In genomic region chr9:24041294-24041693, GRCh38 we compare ENCODE assay signal across 15 cellular contexts.
DNase-seq lines count a peak whose midpoint lies in the region; ATAC-seq and TF ChIP-seq lines count a peak whose summit lies in the region.
"Had no signal": no experiment of that assay in that cellular context is flagged by ENCODE, and none has a peak within 500 bp of the region (broad histone marks: within the 10 kb centered on the region; RNA-seq: fewer than 3 reads in every experiment).

No MANE protein-coding gene starts in this region.

- H3K9me3 Mint-ChIP-seq in GM23338: no peaks in the 10 kb centered on the region
- peaks cover 0 to 35% (median 8%) of the 10 kb centered on the region in 9 donors for H3K9me3 Mint-ChIP-seq in naive thymus-derived CD8-positive, alpha-beta T cell

- no peak overlapping the region for H3K27ac Mint-ChIP-seq in GM23338
- no peak overlapping the region for H3K27ac Mint-ChIP-seq in naive thymus-derived CD8-positive, alpha-beta T cell

- DNase-seq in COR-L47 (lab: John Stamatoyannopoulos, UW) (peak; percentile 20), GM23338 (ENCODE audit: low spot score) (no peak), NCI-H82 (lab: John Stamatoyannopoulos, UW) (peak; percentile 38), islet precursor cell (peak; percentile 58), NCI-H510A (lab: John Stamatoyannopoulos, UW) (no peak), NCI-H1105 (lab: John Stamatoyannopoulos, UW) (no peak), HuH-7.5 (ENCODE audit: low spot score) (no peak)
- DNase-seq in naive thymus-derived CD8-positive, alpha-beta T cell: no peak
- DNase-seq: DMS79, HCEC 1CT, NCI-H1436, NCI-H2029, SIG-M5 had no signal

- H3K4me3 Mint-ChIP-seq in GM23338: no peak overlapping the region
- no peak overlapping the region for H3K4me3 Mint-ChIP-seq in naive thymus-derived CD8-positive, alpha-beta T cell

- no peaks in the 10 kb centered on the region for H4K20me1 ChIP-seq in GM23338 (replicated peaks; ENCODE audit: insufficient read depth)

- peaks cover 19% of the 10 kb centered on the region for H3K4me1 ChIP-seq in GM23338 (ENCODE audit: insufficient read depth)

- H3K9me2 ChIP-seq in GM23338 (ENCODE audit: insufficient read depth): no peaks in the 10 kb centered on the region

- no peaks in the 10 kb centered on the region for H3K79me2 ChIP-seq in GM23338 (replicated peaks; ENCODE audit: insufficient read depth)

- no peaks in the 10 kb centered on the region for H3K27me3 ChIP-seq in GM23338 (ENCODE audit: insufficient read depth)

- no peak for ATAC-seq in GM23338
- ATAC-seq in naive thymus-derived CD8-positive, alpha-beta T cell: no peak

- H3K36me3 ChIP-seq in GM23338 (ENCODE audit: insufficient read depth): no peaks in the 10 kb centered on the region

- POLR2A ChIA-PET in naive thymus-derived CD8-positive, alpha-beta T cell (lab: Charles Lee): no interaction called here

- H3K4me2 ChIP-seq in GM23338: no peak overlapping the region

- H3K27ac ChIP-seq in GM23338 (ENCODE audit: low read depth): no peak overlapping the region
- H3K27ac ChIP-seq: C4-2B, HL-60 had no signal

- H2AFZ ChIP-seq in GM23338: peak overlapping the region; percentile 80; the same call in 1 of the 2 replicates

- no peak overlapping the region for H3K4me3 ChIP-seq in GM23338

- H3F3A ChIP-seq in GM23338 (replicated peaks; ENCODE audit: low read depth): no peaks in the 10 kb centered on the region

- no peaks in the 10 kb centered on the region for H3K27me3 Mint-ChIP-seq in GM23338 (ENCODE audit: insufficient read depth, low read depth, poor library complexity)
- H3K27me3 Mint-ChIP-seq in naive thymus-derived CD8-positive, alpha-beta T cell: no peaks in the 10 kb centered on the region

- no peak for TF ChIP-seq CTCF in GM23338 (conservative IDR thresholded peaks at IDR 0.05; ENCODE audit: low read depth in 2 of 2)

- H3K4me1 Mint-ChIP-seq in GM23338: peaks cover 19% of the 10 kb centered on the region
- H3K4me1 Mint-ChIP-seq in naive thymus-derived CD8-positive, alpha-beta T cell: no peaks in the 10 kb centered on the region

- no peaks in the 10 kb centered on the region for H3K36me3 Mint-ChIP-seq in GM23338 (ENCODE audit: low read depth)
- H3K36me3 Mint-ChIP-seq in naive thymus-derived CD8-positive, alpha-beta T cell: peaks cover 0 to 4% (median 0%) of the 10 kb centered on the region in 3 donors

TF ChIP-seq in GM23338, 12 proteins besides CTCF, POLR2A, EP300 and RAD21:
- TF ChIP-seq EZH2phosphoT487 (IDR thresholded peaks at IDR 0.05; ENCODE audit: unreplicated experiment): no peak
- TF ChIP-seq POLR2AphosphoS5 (IDR thresholded peaks at IDR 0.05; ENCODE audit: low read depth): no peak
- TF ChIP-seq EZH2 (IDR thresholded peaks at IDR 0.05; ENCODE audit: low read depth, unreplicated experiment): no peak
- no peak for TF ChIP-seq NANOG (IDR thresholded peaks at IDR 0.05; ENCODE audit: borderline replicate concordance)
- no peak for TF ChIP-seq STAT1 (IDR thresholded peaks at IDR 0.05; ENCODE audit: unreplicated experiment)
- TF ChIP-seq, protein P1, sequence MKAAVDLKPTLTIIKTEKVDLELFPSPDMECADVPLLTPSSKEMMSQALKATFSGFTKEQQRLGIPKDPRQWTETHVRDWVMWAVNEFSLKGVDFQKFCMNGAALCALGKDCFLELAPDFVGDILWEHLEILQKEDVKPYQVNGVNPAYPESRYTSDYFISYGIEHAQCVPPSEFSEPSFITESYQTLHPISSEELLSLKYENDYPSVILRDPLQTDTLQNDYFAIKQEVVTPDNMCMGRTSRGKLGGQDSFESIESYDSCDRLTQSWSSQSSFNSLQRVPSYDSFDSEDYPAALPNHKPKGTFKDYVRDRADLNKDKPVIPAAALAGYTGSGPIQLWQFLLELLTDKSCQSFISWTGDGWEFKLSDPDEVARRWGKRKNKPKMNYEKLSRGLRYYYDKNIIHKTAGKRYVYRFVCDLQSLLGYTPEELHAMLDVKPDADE (IDR thresholded peaks at IDR 0.05): no peak
- no peak for TF ChIP-seq ZNF462 (CRISPR knock-in tag; IDR thresholded peaks at IDR 0.05)
- no peak for TF ChIP-seq ZNF331 (CRISPR knock-in tag; IDR thresholded peaks at IDR 0.05; ENCODE audit: low read depth)
- no peak for TF ChIP-seq CREB1 (CRISPR knock-in tag; IDR thresholded peaks at IDR 0.05; ENCODE audit: low read depth)
- TF ChIP-seq, protein P2, sequence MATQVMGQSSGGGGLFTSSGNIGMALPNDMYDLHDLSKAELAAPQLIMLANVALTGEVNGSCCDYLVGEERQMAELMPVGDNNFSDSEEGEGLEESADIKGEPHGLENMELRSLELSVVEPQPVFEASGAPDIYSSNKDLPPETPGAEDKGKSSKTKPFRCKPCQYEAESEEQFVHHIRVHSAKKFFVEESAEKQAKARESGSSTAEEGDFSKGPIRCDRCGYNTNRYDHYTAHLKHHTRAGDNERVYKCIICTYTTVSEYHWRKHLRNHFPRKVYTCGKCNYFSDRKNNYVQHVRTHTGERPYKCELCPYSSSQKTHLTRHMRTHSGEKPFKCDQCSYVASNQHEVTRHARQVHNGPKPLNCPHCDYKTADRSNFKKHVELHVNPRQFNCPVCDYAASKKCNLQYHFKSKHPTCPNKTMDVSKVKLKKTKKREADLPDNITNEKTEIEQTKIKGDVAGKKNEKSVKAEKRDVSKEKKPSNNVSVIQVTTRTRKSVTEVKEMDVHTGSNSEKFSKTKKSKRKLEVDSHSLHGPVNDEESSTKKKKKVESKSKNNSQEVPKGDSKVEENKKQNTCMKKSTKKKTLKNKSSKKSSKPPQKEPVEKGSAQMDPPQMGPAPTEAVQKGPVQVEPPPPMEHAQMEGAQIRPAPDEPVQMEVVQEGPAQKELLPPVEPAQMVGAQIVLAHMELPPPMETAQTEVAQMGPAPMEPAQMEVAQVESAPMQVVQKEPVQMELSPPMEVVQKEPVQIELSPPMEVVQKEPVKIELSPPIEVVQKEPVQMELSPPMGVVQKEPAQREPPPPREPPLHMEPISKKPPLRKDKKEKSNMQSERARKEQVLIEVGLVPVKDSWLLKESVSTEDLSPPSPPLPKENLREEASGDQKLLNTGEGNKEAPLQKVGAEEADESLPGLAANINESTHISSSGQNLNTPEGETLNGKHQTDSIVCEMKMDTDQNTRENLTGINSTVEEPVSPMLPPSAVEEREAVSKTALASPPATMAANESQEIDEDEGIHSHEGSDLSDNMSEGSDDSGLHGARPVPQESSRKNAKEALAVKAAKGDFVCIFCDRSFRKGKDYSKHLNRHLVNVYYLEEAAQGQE (IDR thresholded peaks at IDR 0.05; ENCODE audit: unreplicated experiment): no peak
- TF ChIP-seq ZNF114 (CRISPR knock-in tag; IDR thresholded peaks at IDR 0.05): no peak
- TF ChIP-seq JUNB (IDR thresholded peaks at IDR 0.05; ENCODE audit: unreplicated experiment): no peak

Comparison
In these comparisons a context has a peak if more than half of its experiments do, and no peak if none do; other contexts are left out.
1. DNase-seq: peak in COR-L47 (single experiment), NCI-H82 (single experiment) and islet precursor cell (single experiment); none in GM23338 (single experiment), NCI-H510A (single experiment), naive thymus-derived CD8-positive, alpha-beta T cell (0 of 10), NCI-H1105 (single experiment) and HuH-7.5 (single experiment).